ENCODE assay signal across 12 cellular contexts in genomic region chr10:14569274-14570060, GRCh38.
DNase-seq lines count a peak whose midpoint lies in the region; ATAC-seq, FAIRE-seq and TF ChIP-seq lines count a peak whose summit lies in the region.
"Had no signal": no experiment of that assay in that cellular context is flagged by ENCODE, and none has a peak within 500 bp of the region (broad histone marks: within the 10 kb centered on the region; RNA-seq: fewer than 3 reads in every experiment).

No MANE protein-coding gene starts in this region.

- H3K27ac Mint-ChIP-seq in CD4-positive, CD25-positive, alpha-beta regulatory T cell: peak overlapping the region; percentile 96 to 98 (median 97)
- H3K27ac Mint-ChIP-seq in T-cell: peak overlapping the region; percentile 99 to 100
- H3K27ac Mint-ChIP-seq in natural killer cell treated with Interleukin-12 subunit alpha and Interleukin-12 subunit beta and Interleukin-15 and Interleukin-18, amount 100 ng/mL, for 72 hours: peak overlapping the region; percentile 96 to 99

- no peaks in the 10 kb centered on the region for H3K27me3 Mint-ChIP-seq in CD4-positive, CD25-positive, alpha-beta regulatory T cell
- H3K27me3 Mint-ChIP-seq in T-cell: no peaks in the 10 kb centered on the region
- H3K27me3 Mint-ChIP-seq in natural killer cell treated with Interleukin-12 subunit alpha and Interleukin-12 subunit beta and Interleukin-15 and Interleukin-18, amount 100 ng/mL, for 72 hours: no peaks in the 10 kb centered on the region

- peak; percentile 41 to 47 for ATAC-seq in CD4-positive, CD25-positive, alpha-beta regulatory T cell (ENCODE audit: low read depth in 2 of 2)
- ATAC-seq in T-cell (replicated peaks in 1 of 4) (peak in 3 of 4 experiments; percentile 18 to 47 (median 44)), HG03025 (IDR thresholded peaks at IDR 0.05; ENCODE audit: low FRiP score, unreplicated experiment) (no peak)
- ATAC-seq in natural killer cell treated with Interleukin-12 subunit alpha and Interleukin-12 subunit beta and Interleukin-15 and Interleukin-18, amount 100 ng/mL, for 72 hours: peak in 1 of 2 donors; percentile 25

- DNase-seq in CD4-positive, CD25-positive, alpha-beta regulatory T cell: peak in 2 of 3 donors; percentile 57 to 83
- DNase-seq in T-cell (peak in 20 of 34 experiments; percentile 38 to 63 (median 47)), dorsolateral prefrontal cortex (no peak), occipital lobe (lab: John Stamatoyannopoulos, UW) (no peak), GM19239 (ENCODE audit: insufficient read length, low spot score) (no peak), NK-92 (lab: John Stamatoyannopoulos, UW; ENCODE audit: unreplicated experiment) (no peak)
- no peak for DNase-seq in natural killer cell treated with Interleukin-12 subunit alpha and Interleukin-12 subunit beta and Interleukin-15 and Interleukin-18, amount 100 ng/mL, for 72 hours (ENCODE audit: low spot score)
- DNase-seq: activated CD8-positive, alpha-beta memory T cell treated with anti-CD3 and anti-CD28 coated beads, Interleukin-2, amount 50 U/mL, for 4 hours; NCI-H187; posterior cingulate gyrus had no signal

- peaks cover 27 to 90% (median 73%) of the 10 kb centered on the region in 4 donors for H3K4me1 Mint-ChIP-seq in CD4-positive, CD25-positive, alpha-beta regulatory T cell
- peaks cover 84 to 92% (median 92%) of the 10 kb centered on the region in 3 donors for H3K4me1 Mint-ChIP-seq in T-cell
- peaks cover 75 to 77% of the 10 kb centered on the region in 2 donors for H3K4me1 Mint-ChIP-seq in natural killer cell treated with Interleukin-12 subunit alpha and Interleukin-12 subunit beta and Interleukin-15 and Interleukin-18, amount 100 ng/mL, for 72 hours (ENCODE audit: low read depth in 2 of 2)

- intact Hi-C loops in dorsolateral prefrontal cortex (cut with DNase I): loop anchor here in 1 of 2 donors (5.0 kb wide), 1 partner anchor 33 kb away; no protein-coding TSS in a partner anchor

- H3K4me3 ChIP-seq in CD4-positive, CD25-positive, alpha-beta regulatory T cell (ENCODE audit: low read depth, low read length): peak overlapping the region; percentile 95
- peak overlapping the region; percentile 7 to 72 (median 51) for H3K4me3 ChIP-seq in dorsolateral prefrontal cortex

- peaks cover 36% of the 10 kb centered on the region for H3K36me3 Mint-ChIP-seq in CD4-positive, CD25-positive, alpha-beta regulatory T cell
- H3K36me3 Mint-ChIP-seq in T-cell: peaks cover 48% of the 10 kb centered on the region
- H3K36me3 Mint-ChIP-seq in natural killer cell treated with Interleukin-12 subunit alpha and Interleukin-12 subunit beta and Interleukin-15 and Interleukin-18, amount 100 ng/mL, for 72 hours: peaks cover 19% of the 10 kb centered on the region

- peak overlapping the region; percentile 89 for H3K27ac ChIP-seq in CD4-positive, CD25-positive, alpha-beta regulatory T cell (ENCODE audit: insufficient read depth, low read length, poor library complexity, severe bottlenecking)
- peak overlapping the region in 58 of 59 donors; percentile 61 to 100 (median 98) for H3K27ac ChIP-seq in dorsolateral prefrontal cortex
- H3K27ac ChIP-seq: foreskin keratinocyte had no signal

- H3K27me3 ChIP-seq in CD4-positive, CD25-positive, alpha-beta regulatory T cell (ENCODE audit: control insufficient read depth, insufficient read depth, low read length): no peaks in the 10 kb centered on the region
- no peaks in the 10 kb centered on the region for H3K27me3 ChIP-seq in dorsolateral prefrontal cortex
- H3K27me3 ChIP-seq: foreskin keratinocyte had no signal

- peaks cover 0 to 6% (median 2%) of the 10 kb centered on the region in 7 donors for H3K9me3 Mint-ChIP-seq in CD4-positive, CD25-positive, alpha-beta regulatory T cell
- peaks cover 0 to 4% (median 2%) of the 10 kb centered on the region in 3 donors for H3K9me3 Mint-ChIP-seq in T-cell
- peaks cover 4% of the 10 kb centered on the region for H3K9me3 Mint-ChIP-seq in natural killer cell treated with Interleukin-12 subunit alpha and Interleukin-12 subunit beta and Interleukin-15 and Interleukin-18, amount 100 ng/mL, for 72 hours

- peaks cover 20% of the 10 kb centered on the region for H3K36me3 ChIP-seq in CD4-positive, CD25-positive, alpha-beta regulatory T cell (ENCODE audit: control insufficient read depth, insufficient read depth, low read length)

- peak overlapping the region; percentile 88 to 94 (median 92) for H3K4me3 Mint-ChIP-seq in CD4-positive, CD25-positive, alpha-beta regulatory T cell
- H3K4me3 Mint-ChIP-seq in T-cell: peak overlapping the region; percentile 85 to 91 (median 90)
- peak overlapping the region; percentile 87 for H3K4me3 Mint-ChIP-seq in natural killer cell treated with Interleukin-12 subunit alpha and Interleukin-12 subunit beta and Interleukin-15 and Interleukin-18, amount 100 ng/mL, for 72 hours

- no peak for TF ChIP-seq CTCF in dorsolateral prefrontal cortex (IDR thresholded peaks at IDR 0.05 in 54 of 56, conservative IDR thresholded peaks at IDR 0.05 in 2 of 56; ENCODE audit: low read depth in 1 of 56, partially characterized antibody in 56 of 56)

- H3K4me1 ChIP-seq in CD4-positive, CD25-positive, alpha-beta regulatory T cell (ENCODE audit: control insufficient read depth, insufficient read depth, low read length, poor library complexity, severe bottlenecking): peaks cover 92% of the 10 kb centered on the region

- H3K9me3 ChIP-seq in CD4-positive, CD25-positive, alpha-beta regulatory T cell (ENCODE audit: control insufficient read depth in 2 of 2, low read length in 2 of 2): no peaks in the 10 kb centered on the region

- no peak for FAIRE-seq in GM19239 (lab: Jason Lieb, UNC)

- POLR2A ChIA-PET in T-cell (lab: Charles Lee): interaction anchor here (0.5 to 6.2 kb wide), 23 partner anchors 10 to 268 kb away, joined by 3 to 64 read pairs (median 4); no protein-coding TSS in a partner anchor

- CTCF ChIA-PET in T-cell (lab: Charles Lee): interaction anchor here in 1 of 2 donors (0.6 to 3.0 kb wide), 10 partner anchors 9 to 81 kb away, joined by 3 to 12 read pairs (median 4); no protein-coding TSS in a partner anchor

Comparison
In these comparisons a context has a peak if more than half of its experiments do, and no peak if none do; other contexts are left out.
1. DNase-seq: peak in CD4-positive, CD25-positive, alpha-beta regulatory T cell (2 of 3) and T-cell (20 of 34); none in dorsolateral prefrontal cortex (0 of 10), natural killer cell treated with Interleukin-12 subunit alpha and Interleukin-12 subunit beta and Interleukin-15 and Interleukin-18, amount 100 ng/mL, for 72 hours (single experiment), occipital lobe (single experiment), GM19239 (single experiment) and NK-92 (single experiment).
2. Peak in every context shown above with its lines, with median percentiles within 50 percentile points of each other: H3K27ac Mint-ChIP-seq and H3K4me3 Mint-ChIP-seq.